Comparison of ENCODE assay signal across 8 cellular contexts in genomic region chr3:165206454-165207266, GRCh38. TPM values are rescaled to one million over a fixed set of nuclear protein-coding genes. Genes with fewer than 3 reads are reported as not detected.
A peak's percentile ranks its signal among the peaks of the same experiment; 100 is the strongest.
DNase-seq lines count a peak whose midpoint lies in the region; ATAC-seq, FAIRE-seq and TF ChIP-seq lines count a peak whose summit lies in the region.

No MANE protein-coding gene starts in this region.

- POLR2A ChIA-PET in Caco-2 (lab: Charles Lee): no interaction called here

- 18% methylated on average over 26 of the region's 26 CpGs for WGBS in esophagus muscularis mucosa

- peak overlapping the region; percentile 67 for H3K4me3 Mint-ChIP-seq in Caco-2 (ENCODE audit: unreplicated experiment)

- DNase-seq in Caco-2 (peak; percentile 57 to 67), GM19239 (ENCODE audit: insufficient read length, low spot score) (peak; percentile 36), NCI-H2171 treated with DMSO at 0.1 percent for 48 hours (lab: John Stamatoyannopoulos, UW) (peak; percentile 72), esophagus muscularis mucosa (ENCODE audit: extremely low spot score) (no peak), myocyte (ENCODE audit: low read depth) (peak; percentile 94), ureter (ENCODE audit: low spot score) (peak; percentile 73)

- no peak overlapping the region for H3K27ac Mint-ChIP-seq in Caco-2 (ENCODE audit: unreplicated experiment)

- BruUV-seq in Caco-2 (replicated peaks; lab: Mats Ljungman, UMichigan): no TSS peak

- peaks cover 7% of the 10 kb centered on the region for H3K27me3 Mint-ChIP-seq in Caco-2 (ENCODE audit: insufficient read depth, unreplicated experiment)

- peak; percentile 73 for FAIRE-seq in GM19239 (lab: Jason Lieb, UNC)

- TF ChIP-seq CTCF in Caco-2 (IDR thresholded peaks at IDR 0.05; ENCODE audit: insufficient read depth in 1 of 2, low read depth in 1 of 2, low read length in 1 of 2, severe bottlenecking in 1 of 2, unreplicated experiment in 1 of 2): peak; percentile 71 to 99
- peak; percentile 96 for TF ChIP-seq CTCF in VCaP (conservative IDR thresholded peaks at IDR 0.05)
- TF ChIP-seq CTCF in esophagus muscularis mucosa (IDR thresholded peaks at IDR 0.05): peak; percentile 86 to 90 (median 87)

- CTCF ChIA-PET in Caco-2 (lab: Charles Lee): interaction anchor here (0.6 to 1.1 kb wide), 9 partner anchors 11 to 1829 kb away, joined by 3 to 5 read pairs (median 3); no protein-coding TSS in a partner anchor

- H3K4me1 ChIP-seq in Caco-2 (no peaks in the 10 kb centered on the region), esophagus muscularis mucosa (peaks cover 0 to 24% (median 17%) of the 10 kb centered on the region in 4 donors)

- no peaks in the 10 kb centered on the region for H3K9me3 ChIP-seq in Caco-2
- H3K9me3 ChIP-seq in esophagus muscularis mucosa: no peaks in the 10 kb centered on the region

- intact Hi-C loops in Caco-2 (cut with micrococcal nuclease; ENCODE audit: unreplicated experiment) (loop anchor here (2.0 kb wide), 1 partner anchor 62 kb away; no protein-coding TSS in a partner anchor), esophagus muscularis mucosa (cut with DNase I) (loop anchor here (10.0 kb wide), 1 partner anchor 588 kb away; no protein-coding TSS in a partner anchor)

- peak; percentile 98 for ATAC-seq in HG03159 (IDR thresholded peaks at IDR 0.05; ENCODE audit: unreplicated experiment)

- TF ChIP-seq EP300 in esophagus muscularis mucosa (IDR thresholded peaks at IDR 0.05): no peak

- no peaks in the 10 kb centered on the region for H3K27me3 ChIP-seq in Caco-2 (replicated peaks; ENCODE audit: control insufficient read depth, insufficient read depth, low read length)
- H3K27me3 ChIP-seq in esophagus muscularis mucosa: no peaks in the 10 kb centered on the region

- peaks cover 6% of the 10 kb centered on the region for H3K4me1 Mint-ChIP-seq in Caco-2 (ENCODE audit: low read depth, unreplicated experiment)

- H3K27ac ChIP-seq in VCaP: no peak overlapping the region
- peak overlapping the region; percentile 65 to 82 (median 69) for H3K27ac ChIP-seq in esophagus muscularis mucosa (replicated peaks in 1 of 4)

- TF ChIP-seq POLR2A in esophagus muscularis mucosa (IDR thresholded peaks at IDR 0.05; ENCODE audit: low read depth): no peak

- no peaks in the 10 kb centered on the region for H3K36me3 Mint-ChIP-seq in Caco-2 (ENCODE audit: insufficient read depth, unreplicated experiment)

- no peak overlapping the region for H3K4me3 ChIP-seq in Caco-2 (ENCODE audit: low read depth, low read length)
- H3K4me3 ChIP-seq in esophagus muscularis mucosa: peak overlapping the region; percentile 53 to 62 (median 58)

- no peaks in the 10 kb centered on the region for H3K9me3 Mint-ChIP-seq in Caco-2 (ENCODE audit: unreplicated experiment)

- H3K36me3 ChIP-seq in Caco-2 (ENCODE audit: control insufficient read depth, insufficient read depth, low read length) (no peaks in the 10 kb centered on the region), esophagus muscularis mucosa (no peaks in the 10 kb centered on the region)

RNA-seq across cellular contexts. Expression of gene SLITRK3, which starts 10.5 kb away (rescaled TPM):
- not detected in 2 replicates for total RNA-seq in Caco-2 (2022)
- 10 to 100 TPM; 14.5 to 29.3 (median 16.9) TPM for total RNA-seq in esophagus muscularis mucosa
- not detected in 2 replicates for total RNA-seq in myocyte
- polyA plus RNA-seq in myocyte (2012): not detected
- 1.2 TPM for total RNA-seq in ureter
